Comparison of ENCODE assay signal across 1 cellular context in genomic region chr2:154698789-154699559, GRCh38.
A peak's percentile ranks its signal among the peaks of the same experiment; 100 is the strongest.
TF ChIP-seq lines count a peak whose summit lies in the region.

No MANE protein-coding gene starts in this region.

TF ChIP-seq in endothelial cell of umbilical vein, 7 proteins besides CTCF, POLR2A, EP300 and RAD21:
- TF ChIP-seq EZH2 (IDR thresholded peaks at IDR 0.05; ENCODE audit: borderline replicate concordance, low read depth, low read length, severe bottlenecking) (peak; percentile 70), POLR2AphosphoS5 (IDR thresholded peaks at IDR 0.05; ENCODE audit: insufficient read depth, low read depth, low read length) (no peak)
TF ChIP-seq in endothelial cell of umbilical vein: peak in this region for 1.
